8 cellular contexts compared by ENCODE assay signal in genomic region chr17:6666077-6666521, GRCh38. TPM values are rescaled to one million over a fixed set of nuclear protein-coding genes. Genes with fewer than 3 reads are reported as not detected.
DNase-seq lines count a peak whose midpoint lies in the region; ATAC-seq and TF ChIP-seq lines count a peak whose summit lies in the region.

No MANE protein-coding gene starts in this region.

- intact Hi-C loops in activated CD4-positive, alpha-beta T cell treated with anti-CD3 and anti-CD28 coated beads, Interleukin-2, amount 10 ng/mL, durations not matched to agents 24 days and 14 days (cut with micrococcal nuclease) = loop anchor here (5.0 to 10.0 kb wide), 3 partner anchors 89 to 336 kb away; partner anchors contain the start of genes TEKT1 and XAF1

- peaks cover 3% of the 10 kb centered on the region for H3K36me3 Mint-ChIP-seq in activated CD4-positive, alpha-beta T cell treated with anti-CD3 and anti-CD28 coated beads, Interleukin-2, amount 10 ng/mL, durations not matched to agents 24 days and 14 days (ENCODE audit: low read depth)
- H3K36me3 Mint-ChIP-seq in memory B cell = peaks cover 18% of the 10 kb centered on the region

- peaks cover 18% of the 10 kb centered on the region for H3K27me3 Mint-ChIP-seq in activated CD4-positive, alpha-beta T cell treated with anti-CD3 and anti-CD28 coated beads, Interleukin-2, amount 10 ng/mL, durations not matched to agents 24 days and 14 days
- H3K27me3 Mint-ChIP-seq in memory B cell = no peaks in the 10 kb centered on the region

- no peaks in the 10 kb centered on the region for H3K9me3 Mint-ChIP-seq in activated CD4-positive, alpha-beta T cell treated with anti-CD3 and anti-CD28 coated beads, Interleukin-2, amount 10 ng/mL, durations not matched to agents 24 days and 14 days
- no peaks in the 10 kb centered on the region for H3K9me3 Mint-ChIP-seq in memory B cell

- H3K4me3 Mint-ChIP-seq in activated CD4-positive, alpha-beta T cell treated with anti-CD3 and anti-CD28 coated beads, Interleukin-2, amount 10 ng/mL, durations not matched to agents 24 days and 14 days = no peak overlapping the region
- H3K4me3 Mint-ChIP-seq in memory B cell = no peak overlapping the region

- peaks cover 14% of the 10 kb centered on the region for H3K4me1 Mint-ChIP-seq in activated CD4-positive, alpha-beta T cell treated with anti-CD3 and anti-CD28 coated beads, Interleukin-2, amount 10 ng/mL, durations not matched to agents 24 days and 14 days
- peaks cover 27% of the 10 kb centered on the region for H3K4me1 Mint-ChIP-seq in memory B cell

- DNase-seq in AG09319 (ENCODE audit: extremely low read depth, low read depth) = peak; percentile 63
- peak; percentile 78 for DNase-seq in GM13976 (ENCODE audit: low spot score)
- DNase-seq in NCI-H2227 treated with DMSO at 0.1 percent for 48 hours (lab: John Stamatoyannopoulos, UW) = peak; percentile 53
- DNase-seq in activated CD4-positive, alpha-beta T cell treated with anti-CD3 and anti-CD28 coated beads, Interleukin-2, amount 10 ng/mL, durations not matched to agents 24 days and 14 days = peak; percentile 84
- peak; percentile 88 for DNase-seq in epidermal melanocyte (ENCODE audit: insufficient read length, low spot score)
- peak; percentile 33 to 38 for DNase-seq in memory B cell (ENCODE audit: low spot score in 2 of 2)
- peak; percentile 65 for DNase-seq in stromal cell of bone marrow (ENCODE audit: low read depth)

- peak; percentile 69 for ATAC-seq in memory B cell (ENCODE audit: low read depth)
- ATAC-seq in GM18873 (IDR thresholded peaks at IDR 0.05; ENCODE audit: low FRiP score, unreplicated experiment) = no peak

- TF ChIP-seq CTCF in AG09319 (IDR thresholded peaks at IDR 0.05; ENCODE audit: low read depth, low read length) (peak; percentile 97), GM13976 (IDR thresholded peaks at IDR 0.05; ENCODE audit: borderline replicate concordance, control extremely low read depth, extremely low read depth, insufficient read depth, missing control alignments) (peak; percentile 94)

- in situ Hi-C loops in GM13976 (cut with MboI; ENCODE audit: low sequenced_read_pairs, unreplicated experiment) = loop anchor here (25.0 kb wide), 1 partner anchor 346 kb away; the partner anchor contains the start of genes BCL6B and RNASEK

- no peak overlapping the region for H3K27ac Mint-ChIP-seq in activated CD4-positive, alpha-beta T cell treated with anti-CD3 and anti-CD28 coated beads, Interleukin-2, amount 10 ng/mL, durations not matched to agents 24 days and 14 days
- H3K27ac Mint-ChIP-seq in memory B cell = no peak overlapping the region

RNA-seq across cellular contexts. Expression of gene C17orf100, which starts 14.5 kb away (rescaled TPM):
- total RNA-seq in activated CD4-positive, alpha-beta T cell treated with anti-CD3 and anti-CD28 coated beads, Interleukin-2, amount 10 ng/mL, durations not matched to agents 24 days and 14 days = 1.8 and 1.9 TPM in 2 replicates

RNA-seq across cellular contexts. Expression of gene MED31, which starts 14.7 kb away (rescaled TPM):
- total RNA-seq in activated CD4-positive, alpha-beta T cell treated with anti-CD3 and anti-CD28 coated beads, Interleukin-2, amount 10 ng/mL, durations not matched to agents 24 days and 14 days = 24.3 and 25.7 TPM in 2 replicates

RNA-seq across cellular contexts. Expression of gene TXNDC17, which starts 25.2 kb away (rescaled TPM):
- total RNA-seq in activated CD4-positive, alpha-beta T cell treated with anti-CD3 and anti-CD28 coated beads, Interleukin-2, amount 10 ng/mL, durations not matched to agents 24 days and 14 days = 92.7 and 102 TPM in 2 replicates

RNA-seq across cellular contexts. Expression of gene KIAA0753, which starts 25.6 kb away (rescaled TPM):
- total RNA-seq in activated CD4-positive, alpha-beta T cell treated with anti-CD3 and anti-CD28 coated beads, Interleukin-2, amount 10 ng/mL, durations not matched to agents 24 days and 14 days = 20.9 and 23.9 TPM in 2 replicates

RNA-seq across cellular contexts. Expression of gene SLC13A5, which starts 47.1 kb away (rescaled TPM):
- not detected in 2 replicates for total RNA-seq in activated CD4-positive, alpha-beta T cell treated with anti-CD3 and anti-CD28 coated beads, Interleukin-2, amount 10 ng/mL, durations not matched to agents 24 days and 14 days

Comparison
In these comparisons a context has a peak if more than half of its experiments do, and no peak if none do; other contexts are left out.
1. DNase-seq: peak in every context shown above with its lines; median percentile 88 in epidermal melanocyte; 84 in activated CD4-positive, alpha-beta T cell treated with anti-CD3 and anti-CD28 coated beads, Interleukin-2, amount 10 ng/mL, durations not matched to agents 24 days and 14 days; 78 in GM13976; 65 in stromal cell of bone marrow; 63 in AG09319; 53 in NCI-H2227 treated with DMSO at 0.1 percent for 48 hours; 36 in memory B cell.